ENCODE assay signal across 8 cellular contexts in the genomic region with DNA sequence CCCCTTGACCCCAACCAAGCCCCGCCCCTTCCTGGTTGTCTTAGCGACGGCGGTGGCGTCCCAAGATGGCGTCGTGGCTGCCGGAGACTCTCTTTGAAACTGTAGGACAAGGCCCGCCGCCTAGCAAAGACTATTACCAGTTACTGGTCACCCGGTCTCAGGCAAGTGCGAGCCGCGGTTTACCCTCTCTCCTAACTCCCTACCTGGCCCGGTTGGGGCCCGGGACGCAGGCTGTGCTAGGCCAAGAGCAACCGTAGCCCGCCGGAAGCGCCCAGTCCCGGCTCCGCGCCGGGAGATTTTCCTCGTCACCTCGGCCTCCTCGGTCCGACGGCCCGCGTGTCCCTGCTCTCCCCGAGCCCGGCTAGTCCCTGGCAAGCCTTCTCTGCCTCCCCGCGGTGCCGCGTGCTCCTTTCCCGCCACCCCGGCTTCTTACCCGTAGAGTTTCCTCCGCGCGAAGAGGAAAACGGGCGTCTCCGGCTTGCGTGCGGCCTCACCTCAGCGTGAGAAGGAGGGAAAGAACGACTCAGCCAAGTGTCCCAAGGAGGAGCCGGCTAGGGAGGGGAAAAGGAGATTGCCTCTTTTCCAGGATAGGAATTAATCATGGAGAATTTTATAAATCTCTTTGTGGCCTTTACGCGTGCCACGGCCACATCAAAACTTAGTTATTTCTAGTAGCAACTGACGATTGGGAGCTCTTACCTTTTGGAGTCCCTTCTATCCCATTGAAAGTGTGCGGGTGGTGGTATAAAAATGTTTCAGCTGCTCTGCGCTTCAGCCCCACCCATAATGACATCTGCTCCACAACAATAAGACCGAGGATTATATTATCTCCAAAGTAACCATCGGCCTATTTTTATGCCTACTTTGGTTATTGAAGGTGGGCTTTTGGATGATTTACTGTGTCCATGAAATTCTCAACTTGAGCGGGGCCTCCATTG. TPM values are rescaled to one million over a fixed set of nuclear protein-coding genes. Genes with fewer than 3 reads are reported as not detected.
DNase-seq lines count a peak whose midpoint lies in the region; ATAC-seq and TF ChIP-seq lines count a peak whose summit lies in the region.

A gene with protein sequence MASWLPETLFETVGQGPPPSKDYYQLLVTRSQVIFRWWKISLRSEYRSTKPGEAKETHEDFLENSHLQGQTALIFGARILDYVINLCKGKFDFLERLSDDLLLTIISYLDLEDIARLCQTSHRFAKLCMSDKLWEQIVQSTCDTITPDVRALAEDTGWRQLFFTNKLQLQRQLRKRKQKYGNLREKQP (plus strand): TSS at position 55 of the 938 bp plus-strand sequence. CDS start 11 bp downstream, at position 66.

- no peaks in the 10 kb centered on the region for H3F3A ChIP-seq in OCI-LY1 (ENCODE audit: insufficient read depth, low read length)

- peak within 1 kb of the TSS; percentile 36; the same call in 1 of the 2 replicates for H2AFZ ChIP-seq in OCI-LY1 (ENCODE audit: low read length)

- H3K79me2 ChIP-seq in OCI-LY1 (ENCODE audit: insufficient read depth, low read length), result peaks cover 38% of the 10 kb centered on the region

- H3K9me3 Mint-ChIP-seq in activated T-helper 17 cell treated with anti-CD3 and anti-CD28 coated beads, Interleukin-2, amount 50 U/mL, for 72 hours, result no peaks in the 10 kb centered on the region

- H3K4me3 ChIP-seq in OCI-LY1 (ENCODE audit: low read depth, low read length, poor library complexity, severe bottlenecking) (peak within 1 kb of the TSS; percentile 100), foreskin fibroblast (ENCODE audit: low read depth in 1 of 2, low read length in 2 of 2) (peak within 1 kb of the TSS; percentile 87 to 88), thoracic aorta (peak within 1 kb of the TSS; percentile 96)

- H3K27me3 ChIP-seq in OCI-LY1 (ENCODE audit: insufficient read depth, low read length), result no peaks in the 10 kb centered on the region
- no peaks in the 10 kb centered on the region for H3K27me3 ChIP-seq in thoracic aorta (replicated peaks; ENCODE audit: insufficient read depth)

- H3K9me2 ChIP-seq in OCI-LY1 (ENCODE audit: low read depth, low read length), result no peaks in the 10 kb centered on the region

- ATAC-seq in GM21367 (IDR thresholded peaks at IDR 0.05; ENCODE audit: unreplicated experiment), result peak; percentile 55
- ATAC-seq in activated T-helper 17 cell treated with anti-CD3 and anti-CD28 coated beads, Interleukin-2, amount 50 U/mL, for 72 hours (replicated peaks), result peak; percentile 74
- ATAC-seq in omental fat pad (ENCODE audit: low FRiP score), result peak; percentile 80
- peak; percentile 89 for ATAC-seq in thoracic aorta (ENCODE audit: insufficient number of reproducible peaks, low FRiP score, low read depth)

- H3K27me3 Mint-ChIP-seq in activated T-helper 17 cell treated with anti-CD3 and anti-CD28 coated beads, Interleukin-2, amount 50 U/mL, for 72 hours, result no peaks in the 10 kb centered on the region

- H3K36me3 ChIP-seq in OCI-LY1 (ENCODE audit: insufficient read depth, low read length), result peaks cover 7% of the 10 kb centered on the region
- peaks cover under 1% of the 10 kb centered on the region for H3K36me3 ChIP-seq in thoracic aorta

- TF ChIP-seq CTCF in OCI-LY1 (IDR thresholded peaks at IDR 0.05; ENCODE audit: low read length), result no peak
- TF ChIP-seq CTCF in foreskin fibroblast (IDR thresholded peaks at IDR 0.05; ENCODE audit: low read depth, low read length), result no peak
- TF ChIP-seq CTCF in omental fat pad (IDR thresholded peaks at IDR 0.05), result no peak
- TF ChIP-seq CTCF in thoracic aorta (IDR thresholded peaks at IDR 0.05), result no peak

- H3K27ac Mint-ChIP-seq in activated T-helper 17 cell treated with anti-CD3 and anti-CD28 coated beads, Interleukin-2, amount 50 U/mL, for 72 hours, result peak within 1 kb of the TSS; percentile 99

- H3K27ac ChIP-seq in OCI-LY1 (ENCODE audit: low read depth, low read length, poor library complexity, severe bottlenecking) (peak within 1 kb of the TSS; percentile 83), thoracic aorta (peak within 1 kb of the TSS; percentile 99)

- H3K9me3 ChIP-seq in OCI-LY1 (ENCODE audit: low read length), result no peaks in the 10 kb centered on the region
- no peaks in the 10 kb centered on the region for H3K9me3 ChIP-seq in thoracic aorta

- DNase-seq in D341Med (ENCODE audit: low spot score), result peak; percentile 72
- peak; percentile 41 for DNase-seq in HS-5 (ENCODE audit: low read depth)
- DNase-seq in foreskin fibroblast, result peak; percentile 52 to 93
- DNase-seq in omental fat pad (ENCODE audit: low spot score), result peak; percentile 75
- peak; percentile 60 for DNase-seq in thoracic aorta (ENCODE audit: low spot score)

- H3K4me1 ChIP-seq in OCI-LY1 (ENCODE audit: insufficient read depth, low read length, severe bottlenecking) (peaks cover 22% of the 10 kb centered on the region), thoracic aorta (ENCODE audit: control insufficient read depth in 1 of 2, low read depth in 2 of 2) (peaks cover 15 to 21% of the 10 kb centered on the region in 2 donors)

- H3K9ac ChIP-seq in OCI-LY1 (ENCODE audit: low read length), result peak within 1 kb of the TSS; percentile 74

- H3K4me3 Mint-ChIP-seq in activated T-helper 17 cell treated with anti-CD3 and anti-CD28 coated beads, Interleukin-2, amount 50 U/mL, for 72 hours, result peak within 1 kb of the TSS; percentile 83

- H4K20me1 ChIP-seq in OCI-LY1 (ENCODE audit: insufficient read depth, low read length), result no peaks in the 10 kb centered on the region

- peaks cover 47% of the 10 kb centered on the region for H3K36me3 Mint-ChIP-seq in activated T-helper 17 cell treated with anti-CD3 and anti-CD28 coated beads, Interleukin-2, amount 50 U/mL, for 72 hours (ENCODE audit: low read depth)

- peak within 1 kb of the TSS; percentile 100 for H3K4me2 ChIP-seq in OCI-LY1 (ENCODE audit: low read length)

- peaks cover 4% of the 10 kb centered on the region for H3K4me1 Mint-ChIP-seq in activated T-helper 17 cell treated with anti-CD3 and anti-CD28 coated beads, Interleukin-2, amount 50 U/mL, for 72 hours

RNA-seq across cellular contexts. Expression of the gene that starts here (rescaled TPM):
- total RNA-seq in activated T-helper 17 cell treated with anti-CD3 and anti-CD28 coated beads, Interleukin-2, amount 50 U/mL, for 72 hours, result under 1 TPM; 0.37 to 0.67 TPM
- total RNA-seq in omental fat pad (1 to 10 TPM; 1.1 to 3.5 (median 2.3) TPM), thoracic aorta (1 to 10 TPM; 1.7 to 2.4 TPM)

Comparison
In these comparisons a context has a peak if more than half of its experiments do, and no peak if none do; other contexts are left out.
1. Peak in every context shown above with its lines: DNase-seq, ATAC-seq, H3K4me3 ChIP-seq and H3K27ac ChIP-seq.
2. Peak in ATAC-seq in activated T-helper 17 cell treated with anti-CD3 and anti-CD28 coated beads, Interleukin-2, amount 50 U/mL, for 72 hours; RNA of the gene not detected or under 1 TPM.